In genomic region chr5:134649163-134649916, GRCh38 we compare ENCODE assay signal across 2 cellular contexts.
TF ChIP-seq lines count a peak whose summit lies in the region.

No MANE protein-coding gene starts in this region.

TF ChIP-seq in A549, 52 proteins besides CTCF, POLR2A, EP300 and RAD21:
- no peak for TF ChIP-seq MAZ (IDR thresholded peaks at IDR 0.05; ENCODE audit: borderline replicate concordance, low read depth, low read length)
- TF ChIP-seq FOSL2 (IDR thresholded peaks at IDR 0.05): no peak
- TF ChIP-seq FOSL2 (CRISPR knock-in tag; IDR thresholded peaks at IDR 0.05): no peak
- TF ChIP-seq HEYL (CRISPR knock-in tag; IDR thresholded peaks at IDR 0.05): no peak
- no peak for TF ChIP-seq CBX8 (IDR thresholded peaks at IDR 0.05)
- no peak for TF ChIP-seq PHF8 (IDR thresholded peaks at IDR 0.05; ENCODE audit: borderline replicate concordance, low read depth)
- TF ChIP-seq SMC3 (IDR thresholded peaks at IDR 0.05): no peak
- TF ChIP-seq NR3C1 (IDR thresholded peaks at IDR 0.05): no peak
- TF ChIP-seq HOXB13 (CRISPR knock-in tag; IDR thresholded peaks at IDR 0.05; ENCODE audit: low read depth): no peak
- TF ChIP-seq TFCP2L1 (CRISPR knock-in tag; IDR thresholded peaks at IDR 0.05): no peak
- TF ChIP-seq E2F6 (IDR thresholded peaks at IDR 0.05; ENCODE audit: borderline replicate concordance, low read depth): no peak
- no peak for TF ChIP-seq KDM5A (IDR thresholded peaks at IDR 0.05)
- TF ChIP-seq MAX (IDR thresholded peaks at IDR 0.05): no peak
- no peak for TF ChIP-seq POLR2AphosphoS2 (conservative IDR thresholded peaks at IDR 0.05; ENCODE audit: low read length)
- TF ChIP-seq RCOR1 (IDR thresholded peaks at IDR 0.05; ENCODE audit: low read depth, low read length): no peak
- TF ChIP-seq MYC (IDR thresholded peaks at IDR 0.05; ENCODE audit: borderline replicate concordance, low read length): no peak
- TF ChIP-seq JUNB (IDR thresholded peaks at IDR 0.05): no peak
- TF ChIP-seq MAFK (IDR thresholded peaks at IDR 0.05; ENCODE audit: partially characterized antibody): no peak
- TF ChIP-seq USF2 (IDR thresholded peaks at IDR 0.05): no peak
- no peak for TF ChIP-seq CBX2 (IDR thresholded peaks at IDR 0.05; ENCODE audit: borderline replicate concordance, low read depth)

TF ChIP-seq in GM12878, 131 proteins besides CTCF, POLR2A, EP300 and RAD21:
- TF ChIP-seq MTA2 (IDR thresholded peaks at IDR 0.05; ENCODE audit: low read depth) (0 out of 2 replicates have a peak, but pooled peaks have one; percentile 8), IRF4 (IDR thresholded peaks at IDR 0.05; ENCODE audit: low read depth, low read length) (no peak), NKRF (conservative IDR thresholded peaks at IDR 0.05) (peak; percentile 26; the same call in 1 of the 2 replicates), ZNF217 (IDR thresholded peaks at IDR 0.05) (no peak), CREB1 (IDR thresholded peaks at IDR 0.05; ENCODE audit: low read depth) (no peak)
